1 cellular context compared by ENCODE assay signal in the genomic region with DNA sequence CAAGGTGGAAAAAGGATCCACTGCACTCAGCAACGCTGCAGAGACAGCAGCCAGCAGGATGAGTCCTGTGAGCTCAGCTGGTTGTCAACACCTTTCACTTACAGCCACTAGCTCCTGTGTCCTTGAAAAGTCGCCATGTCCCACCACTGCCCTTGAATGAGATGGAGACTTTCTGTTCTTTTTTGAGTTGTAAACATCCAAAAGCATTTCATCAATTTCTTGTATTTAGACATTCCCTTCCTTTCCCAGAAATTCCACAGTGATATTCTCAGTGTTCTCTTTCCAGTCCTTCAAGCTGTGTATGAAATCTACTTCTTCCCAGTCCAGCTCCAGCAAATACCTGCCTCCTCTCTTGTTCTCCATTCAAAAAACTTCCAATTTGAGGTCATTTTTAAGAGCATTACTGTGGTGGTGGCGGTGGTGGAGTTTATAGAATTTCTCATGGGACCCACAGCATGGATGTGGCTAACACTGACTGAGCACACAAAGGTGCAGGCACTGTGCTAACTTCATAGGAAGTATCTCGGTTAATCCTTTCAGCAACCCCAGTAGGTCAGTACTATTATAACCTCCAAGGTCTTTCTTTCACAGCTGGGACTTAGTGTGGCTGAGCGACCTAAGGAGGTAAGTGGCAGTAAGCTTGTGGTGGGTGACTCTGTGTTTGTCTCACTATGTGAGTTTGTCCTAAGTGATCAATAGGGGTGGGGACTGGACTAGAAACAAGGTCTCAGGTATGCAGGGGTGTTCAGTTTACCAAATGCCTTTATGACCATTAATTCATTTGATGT.
TF ChIP-seq lines count a peak whose summit lies in the region.

No MANE protein-coding gene starts in this region.

TF ChIP-seq in HCT116, 20 proteins besides CTCF, POLR2A, EP300 and RAD21:
- TF ChIP-seq EGR1 (IDR thresholded peaks at IDR 0.05; ENCODE audit: low read depth) (no peak), ELF1 (IDR thresholded peaks at IDR 0.05; ENCODE audit: borderline replicate concordance, low read depth) (no peak), EZH2 (IDR thresholded peaks at IDR 0.05) (no peak), YY1 (IDR thresholded peaks at IDR 0.05; ENCODE audit: extremely low read depth, insufficient replicate concordance, low read depth, low read length) (no peak), SIN3A (IDR thresholded peaks at IDR 0.05; ENCODE audit: low read depth) (no peak)
- TF ChIP-seq, protein P1, sequence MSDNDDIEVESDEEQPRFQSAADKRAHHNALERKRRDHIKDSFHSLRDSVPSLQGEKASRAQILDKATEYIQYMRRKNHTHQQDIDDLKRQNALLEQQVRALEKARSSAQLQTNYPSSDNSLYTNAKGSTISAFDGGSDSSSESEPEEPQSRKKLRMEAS (IDR thresholded peaks at IDR 0.05), result no peak
- TF ChIP-seq, protein P2, sequence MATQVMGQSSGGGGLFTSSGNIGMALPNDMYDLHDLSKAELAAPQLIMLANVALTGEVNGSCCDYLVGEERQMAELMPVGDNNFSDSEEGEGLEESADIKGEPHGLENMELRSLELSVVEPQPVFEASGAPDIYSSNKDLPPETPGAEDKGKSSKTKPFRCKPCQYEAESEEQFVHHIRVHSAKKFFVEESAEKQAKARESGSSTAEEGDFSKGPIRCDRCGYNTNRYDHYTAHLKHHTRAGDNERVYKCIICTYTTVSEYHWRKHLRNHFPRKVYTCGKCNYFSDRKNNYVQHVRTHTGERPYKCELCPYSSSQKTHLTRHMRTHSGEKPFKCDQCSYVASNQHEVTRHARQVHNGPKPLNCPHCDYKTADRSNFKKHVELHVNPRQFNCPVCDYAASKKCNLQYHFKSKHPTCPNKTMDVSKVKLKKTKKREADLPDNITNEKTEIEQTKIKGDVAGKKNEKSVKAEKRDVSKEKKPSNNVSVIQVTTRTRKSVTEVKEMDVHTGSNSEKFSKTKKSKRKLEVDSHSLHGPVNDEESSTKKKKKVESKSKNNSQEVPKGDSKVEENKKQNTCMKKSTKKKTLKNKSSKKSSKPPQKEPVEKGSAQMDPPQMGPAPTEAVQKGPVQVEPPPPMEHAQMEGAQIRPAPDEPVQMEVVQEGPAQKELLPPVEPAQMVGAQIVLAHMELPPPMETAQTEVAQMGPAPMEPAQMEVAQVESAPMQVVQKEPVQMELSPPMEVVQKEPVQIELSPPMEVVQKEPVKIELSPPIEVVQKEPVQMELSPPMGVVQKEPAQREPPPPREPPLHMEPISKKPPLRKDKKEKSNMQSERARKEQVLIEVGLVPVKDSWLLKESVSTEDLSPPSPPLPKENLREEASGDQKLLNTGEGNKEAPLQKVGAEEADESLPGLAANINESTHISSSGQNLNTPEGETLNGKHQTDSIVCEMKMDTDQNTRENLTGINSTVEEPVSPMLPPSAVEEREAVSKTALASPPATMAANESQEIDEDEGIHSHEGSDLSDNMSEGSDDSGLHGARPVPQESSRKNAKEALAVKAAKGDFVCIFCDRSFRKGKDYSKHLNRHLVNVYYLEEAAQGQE (IDR thresholded peaks at IDR 0.05; ENCODE audit: low read depth), result no peak
- TF ChIP-seq, protein P3, sequence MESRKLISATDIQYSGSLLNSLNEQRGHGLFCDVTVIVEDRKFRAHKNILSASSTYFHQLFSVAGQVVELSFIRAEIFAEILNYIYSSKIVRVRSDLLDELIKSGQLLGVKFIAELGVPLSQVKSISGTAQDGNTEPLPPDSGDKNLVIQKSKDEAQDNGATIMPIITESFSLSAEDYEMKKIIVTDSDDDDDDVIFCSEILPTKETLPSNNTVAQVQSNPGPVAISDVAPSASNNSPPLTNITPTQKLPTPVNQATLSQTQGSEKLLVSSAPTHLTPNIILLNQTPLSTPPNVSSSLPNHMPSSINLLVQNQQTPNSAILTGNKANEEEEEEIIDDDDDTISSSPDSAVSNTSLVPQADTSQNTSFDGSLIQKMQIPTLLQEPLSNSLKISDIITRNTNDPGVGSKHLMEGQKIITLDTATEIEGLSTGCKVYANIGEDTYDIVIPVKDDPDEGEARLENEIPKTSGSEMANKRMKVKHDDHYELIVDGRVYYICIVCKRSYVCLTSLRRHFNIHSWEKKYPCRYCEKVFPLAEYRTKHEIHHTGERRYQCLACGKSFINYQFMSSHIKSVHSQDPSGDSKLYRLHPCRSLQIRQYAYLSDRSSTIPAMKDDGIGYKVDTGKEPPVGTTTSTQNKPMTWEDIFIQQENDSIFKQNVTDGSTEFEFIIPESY (IDR thresholded peaks at IDR 0.05; ENCODE audit: extremely low read depth, insufficient replicate concordance, low read length), result no peak
